11 cellular contexts compared by ENCODE assay signal in the genomic region with DNA sequence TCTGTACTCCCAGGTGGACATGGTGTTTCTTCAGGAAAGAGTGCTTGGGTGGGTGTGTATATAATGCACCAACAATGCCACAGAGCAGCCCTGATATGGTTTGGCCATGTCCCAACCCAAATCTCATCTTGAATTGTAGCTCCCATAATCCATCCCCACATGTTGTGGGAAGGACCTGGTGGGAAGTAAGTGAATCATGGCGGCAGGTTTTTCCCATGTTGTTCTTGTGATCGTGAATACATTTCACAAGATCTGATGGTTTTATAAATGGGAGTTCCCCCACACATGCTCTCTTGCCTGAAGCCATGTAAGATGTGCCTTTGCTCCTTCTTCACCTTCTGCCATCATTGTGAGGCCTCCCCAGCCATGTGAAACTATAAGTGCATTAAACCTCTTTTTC.
DNase-seq lines count a peak whose midpoint lies in the region; ATAC-seq, FAIRE-seq and TF ChIP-seq lines count a peak whose summit lies in the region.
"Had no signal": no experiment of that assay in that cellular context is flagged by ENCODE, and none has a peak within 500 bp of the region (broad histone marks: within the 10 kb centered on the region; RNA-seq: fewer than 3 reads in every experiment).

No MANE protein-coding gene starts in this region.

- peak overlapping the region; percentile 81 for H2BK120ac ChIP-seq in IMR-90 (ENCODE audit: low read depth, low read length)

- dilution Hi-C loops in IMR-90 (cut with HindIII; ENCODE audit: low sequenced_read_pairs, unreplicated experiment): no loop called here

- H3K27me3 ChIP-seq in IMR-90 (ENCODE audit: control insufficient read depth, insufficient read depth, low read length) (no peaks in the 10 kb centered on the region), bronchial epithelial cell (ENCODE audit: control insufficient read depth, insufficient read depth, low read length) (no peaks in the 10 kb centered on the region), osteoblast (ENCODE audit: insufficient read depth, low read length) (no peaks in the 10 kb centered on the region), neural progenitor cell (no peaks in the 10 kb centered on the region)

- no peak overlapping the region for H3K9ac ChIP-seq in IMR-90 (ENCODE audit: low read depth, low read length)
- H3K9ac ChIP-seq in neural progenitor cell: no peak overlapping the region

- peak overlapping the region; percentile 53 for H2BK15ac ChIP-seq in IMR-90 (ENCODE audit: low read depth, low read length)

- H4K8ac ChIP-seq in IMR-90 (ENCODE audit: low read depth in 2 of 2, low read length in 2 of 2): peak overlapping the region; percentile 36 to 78

- no peaks in the 10 kb centered on the region for H4K20me1 ChIP-seq in IMR-90 (ENCODE audit: insufficient read depth, low read length)
- no peaks in the 10 kb centered on the region for H4K20me1 ChIP-seq in osteoblast (ENCODE audit: insufficient read depth, low read length)
- no peaks in the 10 kb centered on the region for H4K20me1 ChIP-seq in neural progenitor cell (ENCODE audit: low read depth)

- H3K36me3 ChIP-seq in IMR-90 (ENCODE audit: control insufficient read depth, insufficient read depth, low read length): no peaks in the 10 kb centered on the region
- H3K36me3 ChIP-seq in bronchial epithelial cell (ENCODE audit: control insufficient read depth, insufficient read depth, low read length): no peaks in the 10 kb centered on the region
- no peaks in the 10 kb centered on the region for H3K36me3 ChIP-seq in osteoblast (ENCODE audit: insufficient read depth, low read length)
- H3K36me3 ChIP-seq in neural progenitor cell: no peaks in the 10 kb centered on the region

- ATAC-seq in A549 (no peak), IMR-90 (ENCODE audit: low read depth) (no peak), HG03342 (IDR thresholded peaks at IDR 0.05; ENCODE audit: unreplicated experiment) (no peak)

- H3K4me3 Mint-ChIP-seq in neural progenitor cell: no peak overlapping the region
- H3K4me3 Mint-ChIP-seq: activated CD4-positive, alpha-beta T cell treated with anti-CD3 and anti-CD28 coated beads, Interleukin-2, amount 10 ng/mL, durations not matched to agents 24 days and 14 days had no signal

- H3K36me3 Mint-ChIP-seq in neural progenitor cell: no peaks in the 10 kb centered on the region

- TF ChIP-seq POLR2A in A549 (IDR thresholded peaks at IDR 0.05; ENCODE audit: low read length) (no peak), IMR-90 (IDR thresholded peaks at IDR 0.05; ENCODE audit: low read depth, low read length) (no peak)

- no peak overlapping the region for H3K27ac Mint-ChIP-seq in neural progenitor cell
- H3K27ac Mint-ChIP-seq: activated CD4-positive, alpha-beta T cell treated with anti-CD3 and anti-CD28 coated beads, Interleukin-2, amount 10 ng/mL, durations not matched to agents 24 days and 14 days had no signal

- H3K9me3 ChIP-seq in A549: no peaks in the 10 kb centered on the region
- no peaks in the 10 kb centered on the region for H3K9me3 ChIP-seq in IMR-90 (ENCODE audit: control insufficient read depth, insufficient read depth, low read length)
- H3K9me3 ChIP-seq in osteoblast (ENCODE audit: low read depth, low read length): no peaks in the 10 kb centered on the region
- no peaks in the 10 kb centered on the region for H3K9me3 ChIP-seq in neural progenitor cell (ENCODE audit: low read depth)

- BruUV-seq in IMR-90 (replicated peaks; lab: Mats Ljungman, UMichigan): no TSS peak

- in situ Hi-C loops in IMR-90 (cut with MboI; ENCODE audit: low sequenced_read_pairs): no loop called here

- peak overlapping the region; percentile 0 for H2AK9ac ChIP-seq in IMR-90 (replicated peaks; ENCODE audit: low read depth, low read length, poor library complexity)

- TF ChIP-seq CTCF in A549 (IDR thresholded peaks at IDR 0.05): no peak
- no peak for TF ChIP-seq CTCF in IMR-90 (conservative IDR thresholded peaks at IDR 0.05; ENCODE audit: low read depth, low read length)
- TF ChIP-seq CTCF in bronchial epithelial cell (IDR thresholded peaks at IDR 0.05; ENCODE audit: insufficient read depth, low read length, severe bottlenecking): no peak
- no peak for TF ChIP-seq CTCF in osteoblast (IDR thresholded peaks at IDR 0.05; ENCODE audit: extremely low read depth, low read depth, low read length)
- no peak for TF ChIP-seq CTCF in neural progenitor cell (IDR thresholded peaks at IDR 0.05)

- 91% methylated on average over 2 of the region's 2 CpGs for WGBS in A549 (ENCODE audit: missing lambda C conversion rate)
- no CpG with 5 or more reads among the region's 2 CpGs for WGBS in IMR-90 (ENCODE audit: extremely low coverage in 2 of 2, insufficient read length in 1 of 2), 2 experiments

- H3K23ac ChIP-seq in IMR-90 (ENCODE audit: low read depth, low read length): peak overlapping the region; percentile 5

- H3K4me2 ChIP-seq in A549 (peak overlapping the region; percentile 83), IMR-90 (ENCODE audit: low read depth, low read length) (no peak overlapping the region), osteoblast (ENCODE audit: insufficient read depth, low read length) (peak overlapping the region; percentile 86), neural progenitor cell (no peak overlapping the region)

- no peak for TF ChIP-seq EP300 in A549 (IDR thresholded peaks at IDR 0.05)

- H3K18ac ChIP-seq in IMR-90 (ENCODE audit: low read depth, low read length): peak overlapping the region; percentile 65

- peak overlapping the region; percentile 17 for H2AK5ac ChIP-seq in IMR-90 (ENCODE audit: low read depth, low read length)

- peak overlapping the region; percentile 57 for H4K5ac ChIP-seq in IMR-90 (ENCODE audit: low read depth, low read length)

- no peak for DNase-seq in A549 (ENCODE audit: low read depth in 1 of 2, low spot score in 1 of 2)
- DNase-seq in IMR-90: peak; percentile 40
- DNase-seq in bronchial epithelial cell (ENCODE audit: low read depth): peak; percentile 49
- DNase-seq in osteoblast (ENCODE audit: insufficient read length, low spot score, missing footprints): no peak
- no peak for DNase-seq in NCI-H82 treated with DMSO at 0.1 percent for 48 hours (lab: John Stamatoyannopoulos, UW; ENCODE audit: unreplicated experiment)
- no peak for DNase-seq in activated CD4-positive, alpha-beta T cell treated with anti-CD3 and anti-CD28 coated beads for 1 hour
- no peak for DNase-seq in neural progenitor cell (ENCODE audit: low spot score)
- DNase-seq: activated CD4-positive, alpha-beta T cell treated with anti-CD3 and anti-CD28 coated beads, Interleukin-2, amount 10 ng/mL, durations not matched to agents 24 days and 14 days; effector CD8-positive, alpha-beta T cell; NCI-H2081 treated with DMSO at 0.1 percent for 48 hours had no signal

- no peak overlapping the region; the same call in 2 of the 3 replicates for H3K4me3 ChIP-seq in A549
- H3K4me3 ChIP-seq in IMR-90 (ENCODE audit: insufficient read depth, low read depth, low read length): no peak overlapping the region
- H3K4me3 ChIP-seq in bronchial epithelial cell (ENCODE audit: low read depth, low read length): no peak overlapping the region
- peak overlapping the region; percentile 59 for H3K4me3 ChIP-seq in osteoblast (ENCODE audit: insufficient read depth, low read length)
- H3K4me3 ChIP-seq in neural progenitor cell: no peak overlapping the region

- peak overlapping the region; percentile 88 to 92 for H3K27ac ChIP-seq in A549
- peak overlapping the region; percentile 78; the same call in 1 of the 2 replicates for H3K27ac ChIP-seq in IMR-90 (ENCODE audit: insufficient read depth, low read length)
- H3K27ac ChIP-seq in osteoblast (ENCODE audit: low read depth, low read length): peak overlapping the region; percentile 99
- no peak overlapping the region for H3K27ac ChIP-seq in neural progenitor cell

- intact Hi-C loops in IMR-90 (cut with micrococcal nuclease): loop anchor here (2.0 to 5.0 kb wide), 4 partner anchors 38 to 242 kb away; a partner anchor contains a TSS

- POLR2A ChIA-PET in A549 (lab: Yijun Ruan, JAX) (interaction anchor here (2.1 kb wide), 1 partner anchor 159 kb away, joined by 9 read pairs; a partner anchor contains a TSS), IMR-90 (lab: Charles Lee; ENCODE audit: unreplicated experiment) (no interaction called here)

- CTCF ChIA-PET in A549 (lab: Yijun Ruan, JAX) (interaction anchor here (0.8 to 1.6 kb wide), 3 partner anchors 23 to 67 kb away, joined by 3 read pairs; no protein-coding TSS in a partner anchor), IMR-90 (lab: Yijun Ruan, JAX) (no interaction called here)

- H3K14ac ChIP-seq in IMR-90 (replicated peaks; ENCODE audit: low read depth, low read length): peak overlapping the region; percentile 21

- H3K79me2 ChIP-seq in osteoblast (ENCODE audit: insufficient read depth, low read length): no peaks in the 10 kb centered on the region
- no peaks in the 10 kb centered on the region for H3K79me2 ChIP-seq in neural progenitor cell (ENCODE audit: low read depth)

- H3K9me1 ChIP-seq in IMR-90 (ENCODE audit: insufficient read depth, low read length): peaks cover 31% of the 10 kb centered on the region

- peaks cover 0 to 11% of the 10 kb centered on the region in 2 experiments; a peak in 2 of 4 replicates for H3K79me1 ChIP-seq in IMR-90 (ENCODE audit: low read depth in 1 of 2, low read length in 2 of 2)

- H3K4ac ChIP-seq in IMR-90 (ENCODE audit: low read depth, low read length): peak overlapping the region; percentile 80

- H3K4me1 ChIP-seq in A549: peaks cover 83% of the 10 kb centered on the region
- H3K4me1 ChIP-seq in IMR-90 (ENCODE audit: control insufficient read depth, insufficient read depth, low read length): peaks cover 40% of the 10 kb centered on the region
- peaks cover 62% of the 10 kb centered on the region for H3K4me1 ChIP-seq in osteoblast (ENCODE audit: insufficient read depth, low read length)
- no peaks in the 10 kb centered on the region for H3K4me1 ChIP-seq in neural progenitor cell

- TF ChIP-seq RAD21 in A549 (conservative IDR thresholded peaks at IDR 0.05 in 1 of 2, IDR thresholded peaks at IDR 0.05 in 1 of 2) (no peak), IMR-90 (IDR thresholded peaks at IDR 0.05; ENCODE audit: low read length) (no peak)

- H2BK5ac ChIP-seq in IMR-90 (ENCODE audit: low read depth, low read length, poor library complexity, severe bottlenecking): peak overlapping the region; percentile 61

- peaks cover 7% of the 10 kb centered on the region for H3K9me3 Mint-ChIP-seq in neural progenitor cell

- peak overlapping the region; percentile 48 for H3K56ac ChIP-seq in IMR-90 (ENCODE audit: extremely low read depth, insufficient read depth, low read length)

- no peak overlapping the region for H2AFZ ChIP-seq in IMR-90 (replicated peaks; ENCODE audit: low read length, poor library complexity)
- H2AFZ ChIP-seq in osteoblast (ENCODE audit: low read length): no peak overlapping the region
- H2AFZ ChIP-seq in neural progenitor cell (replicated peaks): no peak overlapping the region

- H3F3A ChIP-seq in neural progenitor cell (ENCODE audit: low read depth): no peaks in the 10 kb centered on the region

- FAIRE-seq in A549 (lab: Jason Lieb, UNC): no peak
- FAIRE-seq in bronchial epithelial cell (lab: Jason Lieb, UNC): no peak

- H3K4me1 Mint-ChIP-seq in neural progenitor cell: no peaks in the 10 kb centered on the region
- H3K4me1 Mint-ChIP-seq: activated CD4-positive, alpha-beta T cell treated with anti-CD3 and anti-CD28 coated beads, Interleukin-2, amount 10 ng/mL, durations not matched to agents 24 days and 14 days had no signal

- peak overlapping the region; percentile 56 for H2BK20ac ChIP-seq in IMR-90 (ENCODE audit: low read depth, low read length)

- H4K91ac ChIP-seq in IMR-90 (ENCODE audit: insufficient read depth, low read depth, low read length): peak overlapping the region; percentile 94

- peaks cover 3% of the 10 kb centered on the region for H3K27me3 Mint-ChIP-seq in neural progenitor cell (ENCODE audit: insufficient read depth, low read depth)
- H3K27me3 Mint-ChIP-seq: activated CD4-positive, alpha-beta T cell treated with anti-CD3 and anti-CD28 coated beads, Interleukin-2, amount 10 ng/mL, durations not matched to agents 24 days and 14 days had no signal

Comparison
In these comparisons a context has a peak if more than half of its experiments do, and no peak if none do; other contexts are left out.
1. DNase-seq: peak in IMR-90 (single experiment) and bronchial epithelial cell (single experiment); none in A549 (0 of 2), osteoblast (single experiment), NCI-H82 treated with DMSO at 0.1 percent for 48 hours (single experiment), activated CD4-positive, alpha-beta T cell treated with anti-CD3 and anti-CD28 coated beads for 1 hour (single experiment) and neural progenitor cell (single experiment).
2. H3K4me2 ChIP-seq: peak in A549 (single experiment) and osteoblast (single experiment); none in IMR-90 (single experiment) and neural progenitor cell (single experiment).